ENCODE assay signal across 1 cellular context in genomic region chr17:80499536-80499935, GRCh38.
TF ChIP-seq lines count a peak whose summit lies in the region.

No MANE protein-coding gene starts in this region.

TF ChIP-seq in GM23338, 12 proteins besides CTCF, POLR2A, EP300 and RAD21 (continued from another document):
- TF ChIP-seq ZNF462 (CRISPR knock-in tag; IDR thresholded peaks at IDR 0.05) = no peak
- no peak for TF ChIP-seq POLR2AphosphoS5 (IDR thresholded peaks at IDR 0.05; ENCODE audit: low read depth)
- no peak for TF ChIP-seq ZNF114 (CRISPR knock-in tag; IDR thresholded peaks at IDR 0.05)
- TF ChIP-seq STAT1 (IDR thresholded peaks at IDR 0.05; ENCODE audit: unreplicated experiment) = no peak
- TF ChIP-seq NANOG (IDR thresholded peaks at IDR 0.05; ENCODE audit: borderline replicate concordance) = no peak
- no peak for TF ChIP-seq REST (IDR thresholded peaks at IDR 0.05; ENCODE audit: unreplicated experiment)
- TF ChIP-seq ETS1 (IDR thresholded peaks at IDR 0.05) = no peak
- TF ChIP-seq JUNB (IDR thresholded peaks at IDR 0.05; ENCODE audit: unreplicated experiment) = no peak
- no peak for TF ChIP-seq ZNF331 (CRISPR knock-in tag; IDR thresholded peaks at IDR 0.05; ENCODE audit: low read depth)
